In genomic region chr2:9112079-9112721, GRCh38 we compare ENCODE assay signal across 10 cellular contexts.
DNase-seq lines count a peak whose midpoint lies in the region; ATAC-seq and TF ChIP-seq lines count a peak whose summit lies in the region.
"Had no signal": no experiment of that assay in that cellular context is flagged by ENCODE, and none has a peak within 500 bp of the region (broad histone marks: within the 10 kb centered on the region; RNA-seq: fewer than 3 reads in every experiment).

No MANE protein-coding gene starts in this region.

- peak overlapping the region in 1 of 2 donors; percentile 48 for H3K27ac ChIP-seq in breast epithelium
- H3K27ac ChIP-seq in mammary epithelial cell (ENCODE audit: insufficient read depth, low read depth, low read length) = peak overlapping the region; percentile 85
- no peak overlapping the region for H3K27ac ChIP-seq in lung (ENCODE audit: low read depth in 1 of 2, low read length in 1 of 2)
- H3K27ac ChIP-seq: body of pancreas had no signal

- no peaks in the 10 kb centered on the region for H3K36me3 Mint-ChIP-seq in MCF 10A (ENCODE audit: insufficient read depth, unreplicated experiment)
- H3K36me3 Mint-ChIP-seq: natural killer cell treated with Interleukin-12 subunit alpha and Interleukin-12 subunit beta and Interleukin-15 and Interleukin-18, amount 100 ng/mL, for 72 hours had no signal

- CTCF ChIA-PET in MCF 10A (lab: Yijun Ruan, JAX) = interaction anchor here (0.6 to 1.5 kb wide), 13 partner anchors 12 to 244 kb away, joined by 3 to 6 read pairs (median 3); no protein-coding TSS in a partner anchor
- CTCF ChIA-PET in mammary epithelial cell (lab: Charles Lee; ENCODE audit: low non-redundant PET) = no interaction called here

- ATAC-seq in lung (ENCODE audit: insufficient read depth, low FRiP score) = peak; percentile 43
- no peak for ATAC-seq in HG02885 (IDR thresholded peaks at IDR 0.05; ENCODE audit: poor library complexity, unreplicated experiment)
- ATAC-seq: body of pancreas had no signal

- H3K4me1 ChIP-seq in breast epithelium = no peaks in the 10 kb centered on the region
- H3K4me1 ChIP-seq in mammary epithelial cell (ENCODE audit: insufficient read depth, low read length) = peaks cover 39% of the 10 kb centered on the region
- peaks cover 0 to 17% of the 10 kb centered on the region in 2 donors for H3K4me1 ChIP-seq in lung (ENCODE audit: control insufficient read depth in 2 of 2, insufficient read depth in 2 of 2, low read length in 2 of 2)
- H3K4me1 ChIP-seq: body of pancreas had no signal

- peak overlapping the region; percentile 51 for H3K4me3 Mint-ChIP-seq in MCF 10A (ENCODE audit: unreplicated experiment)
- H3K4me3 Mint-ChIP-seq: natural killer cell treated with Interleukin-12 subunit alpha and Interleukin-12 subunit beta and Interleukin-15 and Interleukin-18, amount 100 ng/mL, for 72 hours had no signal

- peak overlapping the region; percentile 48 for H3K9ac ChIP-seq in mammary epithelial cell (ENCODE audit: insufficient read depth, low read length)

- POLR2A ChIA-PET in MCF 10A (lab: Yijun Ruan, JAX) = interaction anchor here (0.6 to 2.4 kb wide), 11 partner anchors 9 to 313 kb away, joined by 3 to 9 read pairs (median 3); partner anchors contain the start of gene MBOAT2

- peak overlapping the region; percentile 75 for H2AFZ ChIP-seq in mammary epithelial cell (ENCODE audit: low read depth, low read length)

- H4K20me1 ChIP-seq in mammary epithelial cell (ENCODE audit: insufficient read depth, low read length) = no peaks in the 10 kb centered on the region

- no peaks in the 10 kb centered on the region for H3K9me3 Mint-ChIP-seq in MCF 10A (ENCODE audit: unreplicated experiment)
- H3K9me3 Mint-ChIP-seq: natural killer cell treated with Interleukin-12 subunit alpha and Interleukin-12 subunit beta and Interleukin-15 and Interleukin-18, amount 100 ng/mL, for 72 hours had no signal

- H3K9me3 ChIP-seq in breast epithelium (no peaks in the 10 kb centered on the region), mammary epithelial cell (replicated peaks; ENCODE audit: insufficient read depth, low read length) (no peaks in the 10 kb centered on the region), lung (ENCODE audit: control insufficient read depth in 2 of 2, insufficient read depth in 1 of 2, low read length in 1 of 2) (no peaks in the 10 kb centered on the region)
- H3K9me3 ChIP-seq: body of pancreas had no signal

- H3K4me1 Mint-ChIP-seq in MCF 10A (ENCODE audit: insufficient read depth, unreplicated experiment) = peaks cover 26% of the 10 kb centered on the region

- peak overlapping the region; percentile 84 for H3K27ac Mint-ChIP-seq in MCF 10A (ENCODE audit: low read depth, unreplicated experiment)
- H3K27ac Mint-ChIP-seq: natural killer cell treated with Interleukin-12 subunit alpha and Interleukin-12 subunit beta and Interleukin-15 and Interleukin-18, amount 100 ng/mL, for 72 hours had no signal

- H3K4me2 ChIP-seq in mammary epithelial cell (ENCODE audit: insufficient read depth, low read depth, low read length) = peak overlapping the region; percentile 57

- no peaks in the 10 kb centered on the region for H3K27me3 Mint-ChIP-seq in MCF 10A (ENCODE audit: insufficient read depth, unreplicated experiment)

- in situ Hi-C loops in mammary epithelial cell (cut with MboI; ENCODE audit: low sequenced_read_pairs in 2 of 2) = no loop called here

- no peaks in the 10 kb centered on the region for H3K27me3 ChIP-seq in breast epithelium
- no peaks in the 10 kb centered on the region for H3K27me3 ChIP-seq in mammary epithelial cell (ENCODE audit: insufficient read depth, low read length)
- no peaks in the 10 kb centered on the region for H3K27me3 ChIP-seq in lung (ENCODE audit: control insufficient read depth, insufficient read depth)
- H3K27me3 ChIP-seq: body of pancreas had no signal

- dilution Hi-C loops in mammary epithelial cell (cut with HindIII; ENCODE audit: low sequenced_read_pairs) = no loop called here

- 29% methylated on average over 12 of the region's 23 CpGs for WGBS in mammary epithelial cell (ENCODE audit: low coverage, missing lambda C conversion rate)
- WGBS in lung, 2 donors = 39 to 58% methylated on average over 23 of the region's 23 CpGs

- no peaks in the 10 kb centered on the region for H3K79me2 ChIP-seq in mammary epithelial cell (ENCODE audit: insufficient read depth, low read length)

- DNase-seq in MCF 10A (ENCODE audit: unreplicated experiment) (peak; percentile 86), breast epithelium (ENCODE audit: low spot score in 2 of 2) (no peak), mammary epithelial cell (peak; percentile 98), lung (ENCODE audit: low spot score) (peak; percentile 56), ureter (ENCODE audit: low spot score) (peak; percentile 74), T-helper 9 cell (no peak)
- DNase-seq in stimulated activated naive CD4-positive, alpha-beta T cell (lab: John Stamatoyannopoulos, UW) = no peak
- DNase-seq: body of pancreas had no signal

- H3K4me3 ChIP-seq in breast epithelium (no peak overlapping the region), mammary epithelial cell (replicated peaks in 1 of 3; ENCODE audit: insufficient read depth in 1 of 3, low read depth in 2 of 3, low read length in 3 of 3) (peak overlapping the region in 1 of 3 experiments; percentile 10), lung (no peak overlapping the region)
- H3K4me3 ChIP-seq: body of pancreas had no signal

- TF ChIP-seq POLR2A in breast epithelium (IDR thresholded peaks at IDR 0.05) = no peak

- TF ChIP-seq CTCF in MCF 10A (IDR thresholded peaks at IDR 0.05; ENCODE audit: unreplicated experiment) = no peak
- TF ChIP-seq CTCF in breast epithelium (IDR thresholded peaks at IDR 0.05) = no peak
- no peak for TF ChIP-seq CTCF in mammary epithelial cell (conservative IDR thresholded peaks at IDR 0.05 in 1 of 2, IDR thresholded peaks at IDR 0.05 in 1 of 2; ENCODE audit: extremely low read depth in 1 of 2, insufficient read depth in 1 of 2, low read depth in 1 of 2, low read length in 2 of 2)
- no peak for TF ChIP-seq CTCF in lung (IDR thresholded peaks at IDR 0.05; ENCODE audit: control extremely low read depth, extremely low read depth)

- no peaks in the 10 kb centered on the region for H3K36me3 ChIP-seq in breast epithelium
- H3K36me3 ChIP-seq in mammary epithelial cell (ENCODE audit: insufficient read depth, low read length) = no peaks in the 10 kb centered on the region
- H3K36me3 ChIP-seq in lung (ENCODE audit: control insufficient read depth in 2 of 2, insufficient read depth in 2 of 2, low read length in 2 of 2) = no peaks in the 10 kb centered on the region

- no TSS peak for BruUV-seq in MCF 10A (replicated peaks; lab: Mats Ljungman, UMichigan)
- BruUV-seq in mammary epithelial cell (replicated peaks; lab: Mats Ljungman, UMichigan) = no TSS peak

- intact Hi-C loops in MCF 10A (cut with micrococcal nuclease) = loop anchor here (2.0 to 10.0 kb wide), 3 partner anchors 57 to 239 kb away; partner anchors contain the start of gene MBOAT2
- intact Hi-C loops in breast epithelium (cut with DNase I; ENCODE audit: low total_unique reads) = no loop called here
- intact Hi-C loops in mammary epithelial cell (cut with micrococcal nuclease) = loop anchor here (1.0 kb wide), 1 partner anchor 110 kb away; no protein-coding TSS in a partner anchor

Comparison
In these comparisons a context has a peak if more than half of its experiments do, and no peak if none do; other contexts are left out.
1. DNase-seq: peak in MCF 10A (single experiment), mammary epithelial cell (single experiment), lung (single experiment) and ureter (single experiment); none in breast epithelium (0 of 2), T-helper 9 cell (single experiment) and stimulated activated naive CD4-positive, alpha-beta T cell (0 of 6).